ENCODE assay signal across 8 cellular contexts in the genomic region with DNA sequence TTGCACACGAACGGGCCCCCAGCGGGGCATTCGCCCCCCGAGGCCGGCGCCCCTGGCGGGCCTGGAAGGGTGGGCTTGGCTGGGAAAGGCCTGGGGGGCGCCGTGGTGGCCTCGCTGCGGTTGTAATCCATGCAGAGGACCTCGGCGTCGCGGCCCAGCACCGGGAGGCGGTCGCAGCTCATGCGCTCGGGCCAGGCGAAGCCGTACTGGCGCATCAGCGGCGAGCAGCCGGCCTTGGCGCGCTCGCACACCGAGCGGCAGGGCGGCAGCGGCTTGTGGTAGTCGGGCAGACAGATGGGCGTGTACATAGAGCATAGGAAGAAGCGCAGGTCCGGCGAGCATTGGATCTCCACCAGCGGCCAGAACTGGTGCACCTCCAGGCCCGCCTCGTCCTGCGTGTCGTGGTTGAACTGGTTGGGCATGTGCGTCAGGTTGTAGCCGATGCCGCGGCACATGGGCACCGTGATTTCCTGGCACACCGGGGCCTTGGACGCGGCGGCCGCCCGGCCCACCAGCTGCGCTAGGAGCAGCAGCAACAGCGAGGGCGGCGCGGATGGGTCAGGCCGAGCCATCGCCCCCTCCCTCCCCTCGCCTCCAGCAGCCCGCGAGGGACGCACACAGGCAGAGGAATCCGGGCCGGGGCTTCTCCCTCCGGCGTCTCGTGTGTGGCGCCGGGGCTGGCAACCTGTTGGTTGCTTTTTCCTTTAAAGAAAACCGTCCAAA. TPM values are rescaled to one million over a fixed set of nuclear protein-coding genes. Genes with fewer than 3 reads are reported as not detected.
DNase-seq lines count a peak whose midpoint lies in the region; TF ChIP-seq lines count a peak whose summit lies in the region.

No MANE protein-coding gene starts in this region.

- H3K27ac Mint-ChIP-seq in MCF 10A (ENCODE audit: low read depth, unreplicated experiment): peak overlapping the region; percentile 42

- H3K36me3 Mint-ChIP-seq in MCF 10A (ENCODE audit: insufficient read depth, unreplicated experiment): peaks cover 5% of the 10 kb centered on the region

- no peak for TF ChIP-seq CTCF in AG10803 (conservative IDR thresholded peaks at IDR 0.05; ENCODE audit: low read length)
- TF ChIP-seq CTCF in MCF 10A (IDR thresholded peaks at IDR 0.05; ENCODE audit: unreplicated experiment): no peak

- peaks cover 39% of the 10 kb centered on the region for H3K36me3 ChIP-seq in H7 (replicated peaks; ENCODE audit: control insufficient read depth, insufficient read depth, low read length)

- H3K4me3 ChIP-seq in AG10803 (ENCODE audit: low read length): peak overlapping the region; percentile 65
- peak overlapping the region; percentile 99 for H3K4me3 ChIP-seq in H7 (ENCODE audit: insufficient read depth, low read depth, low read length)

- intact Hi-C loops in MCF 10A (cut with micrococcal nuclease): loop anchor here (10.0 kb wide), 1 partner anchor 76 kb away; no protein-coding TSS in a partner anchor

- no TSS peak for BruUV-seq in MCF 10A (replicated peaks; lab: Mats Ljungman, UMichigan)

- POLR2A ChIA-PET in MCF 10A (lab: Yijun Ruan, JAX): interaction anchor here (0.7 to 2.4 kb wide), 4 partner anchors 10 to 526 kb away, joined by 3 to 17 read pairs (median 4); partner anchors contain the start of gene PLEKHM3

- DNase-seq in AG10803 (ENCODE audit: low read depth) (no peak), H7 (peak; percentile 78), SK-N-DZ (ENCODE audit: low spot score) (peak; percentile 50), MCF 10A (ENCODE audit: unreplicated experiment) (no peak), iris pigment epithelial cell (ENCODE audit: low read depth) (peak; percentile 50), COLO829 (ENCODE audit: low spot score) (no peak), DMS114 treated with DMSO at 0.1 percent for 48 hours (lab: John Stamatoyannopoulos, UW; ENCODE audit: unreplicated experiment) (no peak)
- DNase-seq in stimulated activated CD4-positive, alpha-beta T cell treated with anti-CD3 and anti-CD28 coated beads, Interleukin-12 subunit alpha, Interleukin-12 subunit beta, amount 100 ng/mL, for 4 hours: peak; percentile 13

- H3K4me1 Mint-ChIP-seq in MCF 10A (ENCODE audit: insufficient read depth, unreplicated experiment): peaks cover 8% of the 10 kb centered on the region

- H3K9me3 Mint-ChIP-seq in MCF 10A (ENCODE audit: unreplicated experiment): no peaks in the 10 kb centered on the region

- H3K27me3 Mint-ChIP-seq in MCF 10A (ENCODE audit: insufficient read depth, unreplicated experiment): no peaks in the 10 kb centered on the region

- CTCF ChIA-PET in MCF 10A (lab: Yijun Ruan, JAX): interaction anchor here (0.5 to 2.5 kb wide), 7 partner anchors 93 to 301 kb away, joined by 3 to 15 read pairs (median 5); no protein-coding TSS in a partner anchor

- peak overlapping the region; percentile 86 for H3K4me3 Mint-ChIP-seq in MCF 10A (ENCODE audit: unreplicated experiment)

- no peaks in the 10 kb centered on the region for H3K27me3 ChIP-seq in H7 (ENCODE audit: control insufficient read depth, insufficient read depth, low read length)

RNA-seq across cellular contexts. Expression of gene FZD5, which starts 1.4 kb away (rescaled TPM):
- 102 and 171 TPM in 2 replicates for total RNA-seq in H7 (2014; rRNA removed; shearing (Covaris generic))
- 4.3 and 5.4 TPM in 2 replicates for polyA plus RNA-seq in SK-N-DZ (2014; cell fraction: cytosol; rRNA removed)
- polyA plus RNA-seq in SK-N-DZ (2014; cell fraction: nucleus; rRNA removed): 2.9 TPM in 2 replicates
- total RNA-seq in MCF 10A (2022): 2.6 and 4.3 TPM in 2 replicates

RNA-seq across cellular contexts. Expression of gene CCNYL1, which starts 56.9 kb away (rescaled TPM):
- total RNA-seq in H7 (2014; rRNA removed; shearing (Covaris generic)): 10.9 and 11.5 TPM in 2 replicates
- 2.7 and 2.8 TPM in 2 replicates for polyA plus RNA-seq in SK-N-DZ (2014; cell fraction: cytosol; rRNA removed)
- polyA plus RNA-seq in SK-N-DZ (2014; cell fraction: nucleus; rRNA removed): 3.8 and 4.9 TPM in 2 replicates
- 19.7 and 23.3 TPM in 2 replicates for total RNA-seq in MCF 10A (2022)

Comparison
In these comparisons a context has a peak if more than half of its experiments do, and no peak if none do; other contexts are left out.
1. DNase-seq: peak in H7 (single experiment), SK-N-DZ (single experiment), iris pigment epithelial cell (single experiment) and stimulated activated CD4-positive, alpha-beta T cell treated with anti-CD3 and anti-CD28 coated beads, Interleukin-12 subunit alpha, Interleukin-12 subunit beta, amount 100 ng/mL, for 4 hours (single experiment); none in AG10803 (single experiment), MCF 10A (single experiment), COLO829 (single experiment) and DMS114 treated with DMSO at 0.1 percent for 48 hours (single experiment).
2. RNA of gene FZD5, which starts 1.4 kb away (total RNA-seq): 102 to 171 TPM in H7; 2.6 to 4.3 TPM in MCF 10A; every median in the first group is over 10 times any median in the second.